14 cellular contexts compared by ENCODE assay signal in genomic region chr18:78856569-78857200, GRCh38.
DNase-seq lines count a peak whose midpoint lies in the region; ATAC-seq, FAIRE-seq and TF ChIP-seq lines count a peak whose summit lies in the region.
"Had no signal": no experiment of that assay in that cellular context is flagged by ENCODE, and none has a peak within 500 bp of the region (broad histone marks: within the 10 kb centered on the region; RNA-seq: fewer than 3 reads in every experiment).

No MANE protein-coding gene starts in this region.

- H3K27me3 ChIP-seq in Caco-2 (replicated peaks; ENCODE audit: control insufficient read depth, insufficient read depth, low read length), result no peaks in the 10 kb centered on the region

- no TSS peak for BruUV-seq in Caco-2 (replicated peaks; lab: Mats Ljungman, UMichigan)

- H3K27me3 Mint-ChIP-seq in Caco-2 (ENCODE audit: insufficient read depth, unreplicated experiment) (no peaks in the 10 kb centered on the region), osteocyte (ENCODE audit: unreplicated experiment) (no peaks in the 10 kb centered on the region)
- peaks cover 11% of the 10 kb centered on the region for H3K27me3 Mint-ChIP-seq in activated naive CD4-positive, alpha-beta T cell treated with anti-CD3 and anti-CD28 coated beads for 36 hours (ENCODE audit: low read depth)
- peaks cover 4% of the 10 kb centered on the region for H3K27me3 Mint-ChIP-seq in stimulated activated memory B cell treated with anti-CD40 and anti-IgM and Interleukin-4, amounts not matched to agents 10 μg/mL and 1 μg/mL and 100 μg/mL, for 72 hours

- H3K9me3 Mint-ChIP-seq in Caco-2 (ENCODE audit: unreplicated experiment), result no peaks in the 10 kb centered on the region
- H3K9me3 Mint-ChIP-seq in osteocyte (ENCODE audit: unreplicated experiment), result peaks cover 43% of the 10 kb centered on the region
- peaks cover 5% of the 10 kb centered on the region for H3K9me3 Mint-ChIP-seq in activated naive CD4-positive, alpha-beta T cell treated with anti-CD3 and anti-CD28 coated beads for 36 hours
- peaks cover 7% of the 10 kb centered on the region for H3K9me3 Mint-ChIP-seq in stimulated activated memory B cell treated with anti-CD40 and anti-IgM and Interleukin-4, amounts not matched to agents 10 μg/mL and 1 μg/mL and 100 μg/mL, for 72 hours

- H3K4me1 ChIP-seq in Caco-2 (no peaks in the 10 kb centered on the region), kidney (ENCODE audit: control insufficient read depth in 1 of 2, insufficient read depth in 1 of 2, low read depth in 1 of 2, low read length in 2 of 2) (no peaks in the 10 kb centered on the region)
- H3K4me1 ChIP-seq: A549, BE2C had no signal

- H3K4me3 Mint-ChIP-seq in Caco-2 (ENCODE audit: unreplicated experiment) (peak overlapping the region; percentile 48), osteocyte (ENCODE audit: unreplicated experiment) (no peak overlapping the region)
- no peak overlapping the region for H3K4me3 Mint-ChIP-seq in activated naive CD4-positive, alpha-beta T cell treated with anti-CD3 and anti-CD28 coated beads for 36 hours
- no peak overlapping the region for H3K4me3 Mint-ChIP-seq in stimulated activated memory B cell treated with anti-CD40 and anti-IgM and Interleukin-4, amounts not matched to agents 10 μg/mL and 1 μg/mL and 100 μg/mL, for 72 hours
- H3K4me3 Mint-ChIP-seq: CD4-positive, alpha-beta memory T cell had no signal

- H3K36me3 Mint-ChIP-seq in Caco-2 (ENCODE audit: insufficient read depth, unreplicated experiment) (no peaks in the 10 kb centered on the region), osteocyte (ENCODE audit: unreplicated experiment) (no peaks in the 10 kb centered on the region)
- H3K36me3 Mint-ChIP-seq in activated naive CD4-positive, alpha-beta T cell treated with anti-CD3 and anti-CD28 coated beads for 36 hours (ENCODE audit: low read depth), result no peaks in the 10 kb centered on the region
- no peaks in the 10 kb centered on the region for H3K36me3 Mint-ChIP-seq in stimulated activated memory B cell treated with anti-CD40 and anti-IgM and Interleukin-4, amounts not matched to agents 10 μg/mL and 1 μg/mL and 100 μg/mL, for 72 hours
- H3K36me3 Mint-ChIP-seq: CD4-positive, alpha-beta memory T cell had no signal

- intact Hi-C loops in Caco-2 (cut with micrococcal nuclease; ENCODE audit: unreplicated experiment), result no loop called here
- intact Hi-C loops in kidney (cut with DNase I), result no loop called here
- intact Hi-C loops in activated naive CD4-positive, alpha-beta T cell treated with anti-CD3 and anti-CD28 coated beads for 36 hours (cut with micrococcal nuclease), result no loop called here
- intact Hi-C loops in left ventricle myocardium superior (cut with micrococcal nuclease), result no loop called here

- no peak overlapping the region for H3K27ac ChIP-seq in kidney (ENCODE audit: low read depth in 2 of 2, low read length in 2 of 2)
- H3K27ac ChIP-seq: A549, C4-2B, HL-60 had no signal

- FAIRE-seq in kidney (lab: Jason Lieb, UNC), result no peak
- FAIRE-seq: A549, H54 had no signal

- CTCF ChIA-PET in Caco-2 (lab: Charles Lee), result no interaction called here
- CTCF ChIA-PET in activated naive CD4-positive, alpha-beta T cell treated with anti-CD3 and anti-CD28 coated beads for 36 hours (lab: Charles Lee), result no interaction called here

- H3K9me3 ChIP-seq in Caco-2 (no peaks in the 10 kb centered on the region), kidney (ENCODE audit: control insufficient read depth in 1 of 2, low read length in 2 of 2) (no peaks in the 10 kb centered on the region)
- H3K9me3 ChIP-seq: A549, BE2C had no signal

- H3K36me3 ChIP-seq in Caco-2 (ENCODE audit: control insufficient read depth, insufficient read depth, low read length), result no peaks in the 10 kb centered on the region
- H3K36me3 ChIP-seq in kidney (ENCODE audit: control insufficient read depth in 1 of 2, insufficient read depth in 2 of 2, low read length in 2 of 2), result no peaks in the 10 kb centered on the region
- H3K36me3 ChIP-seq: BE2C had no signal

- DNase-seq in Caco-2 (no peak), D341Med (ENCODE audit: low spot score) (peak; percentile 33), kidney (peak; percentile 39), osteocyte (ENCODE audit: extremely low spot score, unreplicated experiment) (peak; percentile 71), left ventricle myocardium superior (no peak)
- no peak for DNase-seq in activated naive CD4-positive, alpha-beta T cell treated with anti-CD3 and anti-CD28 coated beads for 36 hours
- DNase-seq: BE2C; CD4-positive, alpha-beta memory T cell; DMS53 had no signal

- TF ChIP-seq CTCF in Caco-2 (IDR thresholded peaks at IDR 0.05; ENCODE audit: insufficient read depth in 1 of 2, low read depth in 1 of 2, low read length in 1 of 2, severe bottlenecking in 1 of 2, unreplicated experiment in 1 of 2) (no peak), kidney (IDR thresholded peaks at IDR 0.05; ENCODE audit: borderline replicate concordance, extremely low read depth, insufficient read depth) (no peak), osteocyte (IDR thresholded peaks at IDR 0.05) (no peak)

- H3K4me1 Mint-ChIP-seq in Caco-2 (ENCODE audit: low read depth, unreplicated experiment) (no peaks in the 10 kb centered on the region), osteocyte (ENCODE audit: unreplicated experiment) (no peaks in the 10 kb centered on the region)
- H3K4me1 Mint-ChIP-seq in activated naive CD4-positive, alpha-beta T cell treated with anti-CD3 and anti-CD28 coated beads for 36 hours (ENCODE audit: low read depth), result no peaks in the 10 kb centered on the region
- no peaks in the 10 kb centered on the region for H3K4me1 Mint-ChIP-seq in stimulated activated memory B cell treated with anti-CD40 and anti-IgM and Interleukin-4, amounts not matched to agents 10 μg/mL and 1 μg/mL and 100 μg/mL, for 72 hours
- H3K4me1 Mint-ChIP-seq: CD4-positive, alpha-beta memory T cell had no signal

- no peak overlapping the region for H3K9ac ChIP-seq in kidney (ENCODE audit: low read length in 2 of 2)

- ATAC-seq in left ventricle myocardium superior, result no peak
- no peak for ATAC-seq in stimulated activated memory B cell treated with anti-CD40 and anti-IgM and Interleukin-4, amounts not matched to agents 10 μg/mL and 1 μg/mL and 100 μg/mL, for 72 hours
- ATAC-seq: A549 had no signal

- no peak overlapping the region for H3K4me3 ChIP-seq in Caco-2 (ENCODE audit: low read depth, low read length)
- no peak overlapping the region for H3K4me3 ChIP-seq in kidney (ENCODE audit: low read length in 2 of 2)
- H3K4me3 ChIP-seq: A549 had no signal

- no peak overlapping the region for H3K27ac Mint-ChIP-seq in Caco-2 (ENCODE audit: unreplicated experiment)
- no peak overlapping the region for H3K27ac Mint-ChIP-seq in osteocyte (ENCODE audit: unreplicated experiment)
- no peak overlapping the region for H3K27ac Mint-ChIP-seq in activated naive CD4-positive, alpha-beta T cell treated with anti-CD3 and anti-CD28 coated beads for 36 hours
- H3K27ac Mint-ChIP-seq in stimulated activated memory B cell treated with anti-CD40 and anti-IgM and Interleukin-4, amounts not matched to agents 10 μg/mL and 1 μg/mL and 100 μg/mL, for 72 hours, result no peak overlapping the region
- H3K27ac Mint-ChIP-seq: CD4-positive, alpha-beta memory T cell had no signal

- POLR2A ChIA-PET in Caco-2 (lab: Charles Lee), result no interaction called here

Comparison
In these comparisons a context has a peak if more than half of its experiments do, and no peak if none do; other contexts are left out.
1. DNase-seq: peak in D341Med (single experiment), kidney (single experiment) and osteocyte (single experiment); none in Caco-2 (0 of 2), activated naive CD4-positive, alpha-beta T cell treated with anti-CD3 and anti-CD28 coated beads for 36 hours (single experiment) and left ventricle myocardium superior (single experiment).